In genomic region chr12:118337194-118337838, GRCh38 we compare ENCODE assay signal across 20 cellular contexts. TPM values are rescaled to one million over a fixed set of nuclear protein-coding genes. Genes with fewer than 3 reads are reported as not detected.
DNase-seq lines count a peak whose midpoint lies in the region; ATAC-seq, FAIRE-seq and TF ChIP-seq lines count a peak whose summit lies in the region.
"Had no signal": no experiment of that assay in that cellular context is flagged by ENCODE, and none has a peak within 500 bp of the region (broad histone marks: within the 10 kb centered on the region; RNA-seq: fewer than 3 reads in every experiment).

No MANE protein-coding gene starts in this region.

- peak overlapping the region in 5 of 6 donors; percentile 12 to 76 (median 62) for H3K27ac Mint-ChIP-seq in immature natural killer cell
- H3K27ac Mint-ChIP-seq: activated CD4-positive, alpha-beta memory T cell treated with anti-CD3 and anti-CD28 coated beads, Interleukin-2, amount 10 ng/mL, durations not matched to agents 7 days and 5 days; activated naive CD8-positive, alpha-beta T cell treated with anti-CD3 and anti-CD28 coated beads, Interleukin-2, amount 50 U/mL, for 24 hours; activated T-cell treated with anti-CD3 and anti-CD28 coated beads, Interleukin-2, amount 50 U/mL, for 72 hours; stimulated activated naive CD8-positive, alpha-beta T cell treated with anti-CD3 and anti-CD28 coated beads, Interleukin-15, Interleukin-2, amounts not matched to agents 100 ng/mL and 50 ng/mL, for 24 hours had no signal

- intact Hi-C loops in heart right ventricle (cut with DNase I) = no loop called here

- H3K4me3 ChIP-seq in AG04449 (ENCODE audit: low read depth, low read length) = no peak overlapping the region
- no peak overlapping the region for H3K4me3 ChIP-seq in heart right ventricle
- H3K4me3 ChIP-seq: pancreas, SK-N-MC had no signal

- peaks cover 61 to 85% of the 10 kb centered on the region in 2 donors for H3K4me1 Mint-ChIP-seq in immature natural killer cell

- peak; percentile 64 for FAIRE-seq in H54 (lab: Jason Lieb, UNC)
- FAIRE-seq in HTR-8/SVneo (lab: Jason Lieb, UNC) = no peak
- FAIRE-seq: kidney, pancreas, urothelium cell line had no signal

- H3K9me3 ChIP-seq in heart right ventricle = no peaks in the 10 kb centered on the region
- H3K9me3 ChIP-seq: pancreas had no signal

- no peak for TF ChIP-seq POLR2A in H54 (IDR thresholded peaks at IDR 0.05; ENCODE audit: low read depth, low read length)
- TF ChIP-seq POLR2A in GM18505 (IDR thresholded peaks at IDR 0.05; ENCODE audit: borderline replicate concordance, extremely low read depth, insufficient read depth, insufficient read length) = no peak

- peak; percentile 21 for DNase-seq in AG04449 (ENCODE audit: low read depth, low spot score)
- DNase-seq in H54 (ENCODE audit: insufficient read length, low spot score) = no peak
- peak; percentile 5 for DNase-seq in amniotic stem cell (lab: John Stamatoyannopoulos, UW)
- no peak for DNase-seq in immature natural killer cell
- DNase-seq in heart right ventricle = no peak
- DNase-seq in HTR-8/SVneo (ENCODE audit: insufficient read length, low spot score) = no peak
- DNase-seq: activated CD4-positive, alpha-beta memory T cell treated with anti-CD3 and anti-CD28 coated beads, Interleukin-2, amount 10 ng/mL, durations not matched to agents 7 days and 5 days; activated naive CD8-positive, alpha-beta T cell treated with anti-CD3 and anti-CD28 coated beads, Interleukin-2, amount 50 U/mL, for 24 hours; activated T-cell treated with anti-CD3 and anti-CD28 coated beads, Interleukin-2, amount 50 U/mL, for 72 hours; DMS153; head of caudate nucleus; kidney; NCI-H146; NCI-H226; pancreas had no signal

- POLR2A ChIA-PET in AG04449 (lab: Yijun Ruan, JAX) = no interaction called here

- no peak overlapping the region for H3K4me3 Mint-ChIP-seq in immature natural killer cell
- H3K4me3 Mint-ChIP-seq: activated CD4-positive, alpha-beta memory T cell treated with anti-CD3 and anti-CD28 coated beads, Interleukin-2, amount 10 ng/mL, durations not matched to agents 7 days and 5 days; activated naive CD8-positive, alpha-beta T cell treated with anti-CD3 and anti-CD28 coated beads, Interleukin-2, amount 50 U/mL, for 24 hours; activated T-cell treated with anti-CD3 and anti-CD28 coated beads, Interleukin-2, amount 50 U/mL, for 72 hours; stimulated activated naive CD8-positive, alpha-beta T cell treated with anti-CD3 and anti-CD28 coated beads, Interleukin-15, Interleukin-2, amounts not matched to agents 100 ng/mL and 50 ng/mL, for 24 hours had no signal

- peaks cover 0 to 5% (median 0%) of the 10 kb centered on the region in 9 donors for H3K36me3 ChIP-seq in heart right ventricle
- H3K36me3 ChIP-seq: pancreas had no signal

- no peaks in the 10 kb centered on the region for H3K27me3 Mint-ChIP-seq in immature natural killer cell (ENCODE audit: low read depth in 3 of 3)
- H3K27me3 Mint-ChIP-seq: activated CD4-positive, alpha-beta memory T cell treated with anti-CD3 and anti-CD28 coated beads, Interleukin-2, amount 10 ng/mL, durations not matched to agents 7 days and 5 days; activated naive CD8-positive, alpha-beta T cell treated with anti-CD3 and anti-CD28 coated beads, Interleukin-2, amount 50 U/mL, for 24 hours; stimulated activated naive CD8-positive, alpha-beta T cell treated with anti-CD3 and anti-CD28 coated beads, Interleukin-15, Interleukin-2, amounts not matched to agents 100 ng/mL and 50 ng/mL, for 24 hours had no signal

- CTCF ChIA-PET in AG04449 (lab: Yijun Ruan, JAX) = interaction anchor here (0.7 to 1.6 kb wide), 3 partner anchors 9 to 39 kb away, joined by 3 to 4 read pairs (median 3); partner anchors contain the start of gene SUDS3

- no peaks in the 10 kb centered on the region for H3K27me3 ChIP-seq in heart right ventricle
- H3K27me3 ChIP-seq: pancreas had no signal

- ATAC-seq in heart right ventricle = no peak
- no peak for ATAC-seq in GM18505 (IDR thresholded peaks at IDR 0.05; ENCODE audit: unreplicated experiment)
- no peak for ATAC-seq in GM19455 (IDR thresholded peaks at IDR 0.05; ENCODE audit: unreplicated experiment)
- ATAC-seq: activated naive CD8-positive, alpha-beta T cell treated with anti-CD3 and anti-CD28 coated beads, Interleukin-2, amount 50 U/mL, for 24 hours; activated T-cell treated with anti-CD3 and anti-CD28 coated beads, Interleukin-2, amount 50 U/mL, for 72 hours had no signal

- TF ChIP-seq CTCF in AG04449 (IDR thresholded peaks at IDR 0.05; ENCODE audit: insufficient read depth, low read length, missing control alignments) = no peak
- TF ChIP-seq CTCF in heart right ventricle (IDR thresholded peaks at IDR 0.05) = no peak

- H3K27ac ChIP-seq in heart right ventricle = no peak overlapping the region
- H3K27ac ChIP-seq: pancreas, SK-N-MC had no signal

- WGBS in heart right ventricle, 2 donors = 76 to 84% methylated on average over 6 of the region's 6 CpGs

- peaks cover 0 to 18% (median 0%) of the 10 kb centered on the region in 9 donors for H3K4me1 ChIP-seq in heart right ventricle

- H3K36me3 Mint-ChIP-seq in immature natural killer cell = peaks cover 0 to 9% (median 3%) of the 10 kb centered on the region in 3 donors

- no peaks in the 10 kb centered on the region for H3K9me3 Mint-ChIP-seq in immature natural killer cell
- H3K9me3 Mint-ChIP-seq: activated CD4-positive, alpha-beta memory T cell treated with anti-CD3 and anti-CD28 coated beads, Interleukin-2, amount 10 ng/mL, durations not matched to agents 7 days and 5 days; stimulated activated naive CD8-positive, alpha-beta T cell treated with anti-CD3 and anti-CD28 coated beads, Interleukin-15, Interleukin-2, amounts not matched to agents 100 ng/mL and 50 ng/mL, for 24 hours had no signal

RNA-seq across cellular contexts. Expression of gene TAOK3, which starts 35.4 kb away (rescaled TPM):
- polyA plus RNA-seq in immature natural killer cell (100 to 1,000 TPM in 1 of 3 donors, 10 to 100 TPM in 2; 62.1 to 162 (median 75.4) TPM), heart right ventricle (10 to 100 TPM in 1 of 2 donors, 1 to 10 TPM in 1; 8.4 to 16.2 TPM)
- 10 to 100 TPM; 13.2 to 29.8 (median 21.5) TPM for total RNA-seq in heart right ventricle

RNA-seq across cellular contexts. Expression of gene SUDS3, which starts 39.0 kb away (rescaled TPM):
- polyA plus RNA-seq in immature natural killer cell (10 to 100 TPM; 12.2 to 13.0 (median 12.5) TPM), heart right ventricle (10 to 100 TPM in 1 of 2 donors, 1 to 10 TPM in 1; 7.5 to 11.0 TPM)
- 10 to 100 TPM; 15.6 to 28.0 (median 22.5) TPM for total RNA-seq in heart right ventricle

Comparison
In these comparisons a context has a peak if more than half of its experiments do, and no peak if none do; other contexts are left out.
1. DNase-seq: peak in AG04449 (single experiment) and amniotic stem cell (single experiment); none in H54 (single experiment), immature natural killer cell (0 of 3), heart right ventricle (0 of 2) and HTR-8/SVneo (single experiment).